ENCODE assay signal across 36 cellular contexts in genomic region chr2:19365126-19365525, GRCh38. TPM values are rescaled to one million over a fixed set of nuclear protein-coding genes. Genes with fewer than 3 reads are reported as not detected.
"Had no signal": no experiment of that assay in that cellular context is flagged by ENCODE, and none has a peak within 500 bp of the region (broad histone marks: within the 10 kb centered on the region; RNA-seq: fewer than 3 reads in every experiment).

No MANE protein-coding gene starts in this region.

- ATAC-seq: activated CD8-positive, alpha-beta T cell treated with anti-CD3 and anti-CD28 coated beads for 36 hours; activated naive CD8-positive, alpha-beta T cell treated with anti-CD3 and anti-CD28 coated beads, Interleukin-2, amount 50 U/mL, for 24 hours; activated T-cell treated with anti-CD3 and anti-CD28 coated beads, Interleukin-2, amount 50 U/mL, for 4 hours; activated T-cell treated with anti-CD3 and anti-CD28 coated beads, Interleukin-2, amount 50 U/mL, for 72 hours; activated T-helper 17 cell treated with anti-CD3 and anti-CD28 coated beads, Interleukin-2, amount 50 U/mL, for 72 hours had no signal

- H3K9me3 Mint-ChIP-seq: activated B cell treated with CpG ODN at 0.5 μM for 24 hours; activated CD4-positive, alpha-beta memory T cell treated with anti-CD3 and anti-CD28 coated beads for 36 hours; activated CD4-positive, alpha-beta T cell treated with anti-CD3 and anti-CD28 coated beads, Interleukin-2, amount 10 ng/mL, durations not matched to agents 24 days and 14 days; activated CD8-positive, alpha-beta T cell treated with anti-CD3 and anti-CD28 coated beads for 36 hours; activated naive CD4-positive, alpha-beta T cell treated with anti-CD3 and anti-CD28 coated beads for 36 hours; activated naive CD4-positive, alpha-beta T cell treated with anti-CD3 and anti-CD28 coated beads, Interleukin-2, amount 50 U/mL, for 24 hours; activated naive CD8-positive, alpha-beta T cell treated with anti-CD3 and anti-CD28 coated beads, Interleukin-2, amount 10 ng/mL, durations not matched to agents 7 days and 5 days; activated naive CD8-positive, alpha-beta T cell treated with anti-CD3 and anti-CD28 coated beads, Interleukin-2, amount 50 U/mL, for 24 hours; activated T-cell treated with anti-CD3 and anti-CD28 coated beads, Interleukin-2, amount 50 U/mL, for 4 hours; activated T-cell treated with anti-CD3 and anti-CD28 coated beads, Interleukin-2, amount 50 U/mL, for 72 hours; activated T-helper 1 cell treated with anti-CD3 and anti-CD28 coated beads, Interleukin-12 subunit alpha, Interleukin-12 subunit beta, Interleukin-2, Interleukin-4 antibody, amounts not matched to agents 30 ng/mL and 10 ng/mL and 1 ng/mL, durations not matched to agents 14 hours and 24 hours and 36 hours; activated T-helper 17 cell treated with anti-CD3 and anti-CD28 coated beads, Interleukin-2, amount 50 U/mL, for 72 hours; brain; T-helper 1 cell treated with Interleukin-12 subunit alpha and Interleukin-12 subunit beta and Interleukin-4 antibody, amounts not matched to agents 30 μg/mL and 1 μg/mL, for 36 hours; T-helper 2 cell treated with Interferon-gamma antibody and Interleukin-4, amounts not matched to agents 5 μg/mL and 100 μg/mL, for 36 hours had no signal

- H3K27me3 ChIP-seq: ascending aorta had no signal

- H3K36me3 Mint-ChIP-seq: activated CD4-positive, alpha-beta memory T cell treated with anti-CD3 and anti-CD28 coated beads for 36 hours; activated naive CD4-positive, alpha-beta T cell treated with anti-CD3 and anti-CD28 coated beads, Interleukin-2, amount 50 U/mL, for 24 hours; activated naive CD8-positive, alpha-beta T cell; activated naive CD8-positive, alpha-beta T cell treated with anti-CD3 and anti-CD28 coated beads, Interleukin-2, amount 10 ng/mL, durations not matched to agents 7 days and 5 days; brain had no signal

- DNase-seq: activated B cell treated with CpG ODN at 0.5 μM for 24 hours; activated CD4-positive, alpha-beta memory T cell treated with anti-CD3 and anti-CD28 coated beads for 36 hours; activated CD4-positive, alpha-beta T cell treated with anti-CD3 and anti-CD28 coated beads for 4 hours; activated CD4-positive, alpha-beta T cell treated with anti-CD3 and anti-CD28 coated beads, Interleukin-2, amount 10 ng/mL, durations not matched to agents 24 days and 14 days; activated CD4-positive, alpha-beta T cell treated with anti-CD3 and anti-CD28 coated beads, Interleukin-2, amount 50 U/mL, for 1 hour; activated CD4-positive, alpha-beta T cell treated with anti-CD3 and anti-CD28 coated beads, Interleukin-2, amount 50 U/mL, for 4 hours; activated CD4-positive, CD25-positive, alpha-beta regulatory T cell treated with anti-CD3 and anti-CD28 coated beads, Interleukin-2, amount 50 U/mL, for 72 hours; activated CD8-positive, alpha-beta memory T cell treated with anti-CD3 and anti-CD28 coated beads, Interleukin-2, amount 50 U/mL, for 4 hours; activated CD8-positive, alpha-beta T cell treated with anti-CD3 and anti-CD28 coated beads for 36 hours; activated effector memory CD4-positive, alpha-beta T cell treated with anti-CD3 and anti-CD28 coated beads, Interleukin-2, amount 50 U/mL, for 16 hours; activated gamma-delta T cell treated with Interleukin-2 at 50 U/mL for 16 hours; activated naive CD4-positive, alpha-beta T cell; activated naive CD4-positive, alpha-beta T cell treated with anti-CD3 and anti-CD28 coated beads for 36 hours; activated naive CD8-positive, alpha-beta T cell treated with anti-CD3 and anti-CD28 coated beads, Interleukin-2, amount 10 ng/mL, durations not matched to agents 7 days and 5 days; activated naive CD8-positive, alpha-beta T cell treated with anti-CD3 and anti-CD28 coated beads, Interleukin-2, amount 50 U/mL, for 24 hours; activated T-cell treated with anti-CD3 and anti-CD28 coated beads for 4 hours; activated T-cell treated with anti-CD3 and anti-CD28 coated beads, Interleukin-2, amount 50 U/mL, for 1 hour; activated T-cell treated with anti-CD3 and anti-CD28 coated beads, Interleukin-2, amount 50 U/mL, for 4 hours; activated T-cell treated with anti-CD3 and anti-CD28 coated beads, Interleukin-2, amount 50 U/mL, for 72 hours; amygdala; anterior cingulate cortex; caudate nucleus; T-helper 1 cell; T-helper 2 cell; T-helper 9 cell had no signal

- H3K27ac Mint-ChIP-seq: activated B cell treated with CpG ODN at 0.5 μM for 24 hours; activated CD4-positive, alpha-beta memory T cell treated with anti-CD3 and anti-CD28 coated beads for 36 hours; activated CD4-positive, alpha-beta T cell treated with anti-CD3 and anti-CD28 coated beads, Interleukin-2, amount 10 ng/mL, durations not matched to agents 24 days and 14 days; activated CD8-positive, alpha-beta T cell treated with anti-CD3 and anti-CD28 coated beads for 36 hours; activated naive CD4-positive, alpha-beta T cell treated with anti-CD3 and anti-CD28 coated beads for 36 hours; activated naive CD4-positive, alpha-beta T cell treated with anti-CD3 and anti-CD28 coated beads, Interleukin-2, amount 50 U/mL, for 24 hours; activated naive CD8-positive, alpha-beta T cell; activated naive CD8-positive, alpha-beta T cell treated with anti-CD3 and anti-CD28 coated beads, Interleukin-2, amount 10 ng/mL, durations not matched to agents 7 days and 5 days; activated naive CD8-positive, alpha-beta T cell treated with anti-CD3 and anti-CD28 coated beads, Interleukin-2, amount 50 U/mL, for 24 hours; activated T-cell treated with anti-CD3 and anti-CD28 coated beads, Interleukin-2, amount 50 U/mL, for 72 hours; activated T-helper 1 cell treated with anti-CD3 and anti-CD28 coated beads, Interleukin-12 subunit alpha, Interleukin-12 subunit beta, Interleukin-2, Interleukin-4 antibody, amounts not matched to agents 30 ng/mL and 10 ng/mL and 1 ng/mL, durations not matched to agents 14 hours and 24 hours and 36 hours; activated T-helper 17 cell treated with anti-CD3 and anti-CD28 coated beads, Interleukin-2, amount 50 U/mL, for 72 hours; brain; T-helper 1 cell treated with Interleukin-12 subunit alpha and Interleukin-12 subunit beta and Interleukin-4 antibody, amounts not matched to agents 30 μg/mL and 1 μg/mL, for 36 hours; T-helper 2 cell treated with Interferon-gamma antibody and Interleukin-4, amounts not matched to agents 5 μg/mL and 100 μg/mL, for 36 hours had no signal

- H3K4me3 ChIP-seq: ascending aorta, cardiac muscle cell had no signal

- H3K9me3 ChIP-seq: ascending aorta had no signal

- H3K36me3 ChIP-seq: ascending aorta, cardiac muscle cell had no signal

- H3K4me3 Mint-ChIP-seq: activated B cell treated with CpG ODN at 0.5 μM for 24 hours; activated CD4-positive, alpha-beta memory T cell treated with anti-CD3 and anti-CD28 coated beads for 36 hours; activated CD4-positive, alpha-beta T cell treated with anti-CD3 and anti-CD28 coated beads, Interleukin-2, amount 10 ng/mL, durations not matched to agents 24 days and 14 days; activated CD8-positive, alpha-beta T cell treated with anti-CD3 and anti-CD28 coated beads for 36 hours; activated naive CD4-positive, alpha-beta T cell treated with anti-CD3 and anti-CD28 coated beads for 36 hours; activated naive CD4-positive, alpha-beta T cell treated with anti-CD3 and anti-CD28 coated beads, Interleukin-2, amount 50 U/mL, for 24 hours; activated naive CD8-positive, alpha-beta T cell; activated naive CD8-positive, alpha-beta T cell treated with anti-CD3 and anti-CD28 coated beads, Interleukin-2, amount 10 ng/mL, durations not matched to agents 7 days and 5 days; activated naive CD8-positive, alpha-beta T cell treated with anti-CD3 and anti-CD28 coated beads, Interleukin-2, amount 50 U/mL, for 24 hours; activated T-cell treated with anti-CD3 and anti-CD28 coated beads, Interleukin-2, amount 50 U/mL, for 4 hours; activated T-cell treated with anti-CD3 and anti-CD28 coated beads, Interleukin-2, amount 50 U/mL, for 72 hours; activated T-helper 1 cell treated with anti-CD3 and anti-CD28 coated beads, Interleukin-12 subunit alpha, Interleukin-12 subunit beta, Interleukin-2, Interleukin-4 antibody, amounts not matched to agents 30 ng/mL and 10 ng/mL and 1 ng/mL, durations not matched to agents 14 hours and 24 hours and 36 hours; activated T-helper 17 cell treated with anti-CD3 and anti-CD28 coated beads, Interleukin-2, amount 50 U/mL, for 72 hours; brain; T-helper 1 cell treated with Interleukin-12 subunit alpha and Interleukin-12 subunit beta and Interleukin-4 antibody, amounts not matched to agents 30 μg/mL and 1 μg/mL, for 36 hours; T-helper 2 cell treated with Interferon-gamma antibody and Interleukin-4, amounts not matched to agents 5 μg/mL and 100 μg/mL, for 36 hours had no signal

- H3K27ac ChIP-seq: ascending aorta, cardiac muscle cell, VCaP had no signal

RNA-seq across cellular contexts. Expression of gene OSR1, which starts 6.7 kb away (rescaled TPM):
- total RNA-seq: activated B cell treated with CpG ODN at 0.5 μM for 24 hours; activated CD4-positive, alpha-beta memory T cell treated with anti-CD3 and anti-CD28 coated beads for 36 hours; activated CD4-positive, alpha-beta T cell treated with anti-CD3 and anti-CD28 coated beads, Interleukin-2, amount 10 ng/mL, durations not matched to agents 24 days and 14 days; activated CD8-positive, alpha-beta memory T cell treated with anti-CD3 and anti-CD28 coated beads for 36 hours; activated CD8-positive, alpha-beta T cell treated with anti-CD3 and anti-CD28 coated beads for 36 hours; activated naive CD4-positive, alpha-beta T cell treated with anti-CD3 and anti-CD28 coated beads for 36 hours; activated naive CD8-positive, alpha-beta T cell treated with anti-CD3 and anti-CD28 coated beads, Interleukin-2, amount 10 ng/mL, durations not matched to agents 7 days and 5 days; activated T-cell treated with anti-CD3 and anti-CD28 coated beads, Interleukin-2, amount 50 U/mL, for 4 hours; activated T-cell treated with anti-CD3 and anti-CD28 coated beads, Interleukin-2, amount 50 U/mL, for 72 hours; activated T-helper 1 cell treated with anti-CD3 and anti-CD28 coated beads, Interleukin-12 subunit alpha, Interleukin-12 subunit beta, Interleukin-2, Interleukin-4 antibody, amounts not matched to agents 30 ng/mL and 10 ng/mL and 1 ng/mL, durations not matched to agents 14 hours and 24 hours and 36 hours; activated T-helper 17 cell treated with anti-CD3 and anti-CD28 coated beads, Interleukin-2, amount 50 U/mL, for 72 hours had no signal
